ENCODE assay signal across 1 cellular context in genomic region chr3:143604402-143604801, GRCh38.
TF ChIP-seq lines count a peak whose summit lies in the region.

No MANE protein-coding gene starts in this region.

TF ChIP-seq in K562, 482 proteins besides CTCF, POLR2A, EP300 and RAD21 (continued from another document):
- TF ChIP-seq CUX1 (CRISPR knock-in tag; IDR thresholded peaks at IDR 0.05) (no peak), SP1 (CRISPR knock-in tag; IDR thresholded peaks at IDR 0.05) (no peak), ZNF740 (CRISPR knock-in tag; IDR thresholded peaks at IDR 0.05) (no peak), ZNF740 (tag; IDR thresholded peaks at IDR 0.05) (no peak), POLR3G (IDR thresholded peaks at IDR 0.05; ENCODE audit: extremely low read depth, insufficient read length, insufficient replicate concordance) (no peak), MED1 (CRISPR knock-in tag; IDR thresholded peaks at IDR 0.05; ENCODE audit: borderline replicate concordance) (no peak), TCF3 (CRISPR knock-in tag; IDR thresholded peaks at IDR 0.05) (no peak), YBX1 (IDR thresholded peaks at IDR 0.05) (no peak), ZNF592 (IDR thresholded peaks at IDR 0.05) (no peak), ZNF518B (CRISPR knock-in tag; IDR thresholded peaks at IDR 0.05) (no peak)
